ENCODE assay signal across 23 cellular contexts in genomic region chr12:108289342-108290131, GRCh38. TPM values are rescaled to one million over a fixed set of nuclear protein-coding genes. Genes with fewer than 3 reads are reported as not detected.
A peak's percentile ranks its signal among the peaks of the same experiment; 100 is the strongest.
DNase-seq lines count a peak whose midpoint lies in the region; ATAC-seq, FAIRE-seq and TF ChIP-seq lines count a peak whose summit lies in the region.
"Had no signal": no experiment of that assay in that cellular context is flagged by ENCODE, and none has a peak within 500 bp of the region (broad histone marks: within the 10 kb centered on the region; RNA-seq: fewer than 3 reads in every experiment).

No MANE protein-coding gene starts in this region.

- H3K9ac ChIP-seq in GM12878 (ENCODE audit: control insufficient read depth, insufficient read depth, low read length): no peak overlapping the region
- H3K9ac ChIP-seq: neural progenitor cell had no signal

- SMC1A ChIA-PET in GM12878 (lab: Charles Lee; ENCODE audit: uncharacterized antibody, unreplicated experiment): interaction anchor here (1.1 kb wide), 1 partner anchor 44 kb away, joined by 3 read pairs; no protein-coding TSS in a partner anchor

- H3K79me2 ChIP-seq in GM12878 (ENCODE audit: control insufficient read depth, insufficient read depth, low read length): no peaks in the 10 kb centered on the region

- H3K27ac ChIP-seq in GM12878 (ENCODE audit: control insufficient read depth, insufficient read depth) (no peak overlapping the region), gastroesophageal sphincter (peak overlapping the region in 3 of 4 donors; percentile 44 to 72 (median 64)), tibial artery (peak overlapping the region; percentile 1 to 32), spleen (no peak overlapping the region)
- H3K27ac ChIP-seq: cardiac muscle cell, neural progenitor cell, prostate gland had no signal

- RAD21 ChIA-PET in GM12878 (lab: Charles Lee; ENCODE audit: unreplicated experiment): interaction anchor here (0.9 kb wide), 1 partner anchor 47 kb away, joined by 3 read pairs; no protein-coding TSS in a partner anchor

- DNase-seq in GM12878 (ENCODE audit: low read depth, low spot score) (no peak), medulla oblongata (ENCODE audit: extremely low spot score) (peak; percentile 63), tibial artery (peak; percentile 84 to 86), middle frontal gyrus (ENCODE audit: extremely low spot score, low spot score) (no peak), spleen (no peak), GM10248 (ENCODE audit: extremely low spot score) (no peak), cortex of kidney (lab: John Stamatoyannopoulos, UW) (no peak)
- DNase-seq: activated CD4-positive, alpha-beta T cell treated with anti-CD3 and anti-CD28 coated beads for 36 hours; DND-41; Kasumi-1; NCI-H1105 treated with DMSO at 0.1 percent for 48 hours; NCI-H510A treated with DMSO at 0.1 percent for 48 hours; RPMI8226; SW 1271 had no signal

- ATAC-seq in GM12878 (no peak), gastroesophageal sphincter (peak; percentile 91)
- ATAC-seq: activated CD4-positive, alpha-beta T cell treated with anti-CD3 and anti-CD28 coated beads for 36 hours; esophagus mucosa; GM23338 had no signal

- no peak for TF ChIP-seq RAD21 in GM12878 (IDR thresholded peaks at IDR 0.05; ENCODE audit: insufficient read depth, low read depth, low read length)

- H3K4me3 ChIP-seq in GM12878: no peak overlapping the region
- H3K4me3 ChIP-seq in gastroesophageal sphincter: no peak overlapping the region
- no peak overlapping the region for H3K4me3 ChIP-seq in tibial artery
- H3K4me3 ChIP-seq in spleen: no peak overlapping the region
- H3K4me3 ChIP-seq: cardiac muscle cell, GM23338, neural progenitor cell, prostate gland had no signal

- H2AFZ ChIP-seq in GM12878 (ENCODE audit: control insufficient read depth, low read depth, low read length): no peak overlapping the region
- H2AFZ ChIP-seq: GM23338, neural progenitor cell had no signal

- POLR2A ChIA-PET in GM12878 (lab: Charles Lee): no interaction called here
- POLR2A ChIA-PET in GM10248 (lab: Yijun Ruan, JAX): no interaction called here

- no peak for TF ChIP-seq POLR2A in GM12878 (IDR thresholded peaks at IDR 0.05; ENCODE audit: low read depth, low read length)
- no peak for TF ChIP-seq POLR2A in gastroesophageal sphincter (IDR thresholded peaks at IDR 0.05)
- no peak for TF ChIP-seq POLR2A in spleen (IDR thresholded peaks at IDR 0.05)

- BruUV-seq in GM12878 (replicated peaks; lab: Mats Ljungman, UMichigan): no TSS peak

- H3K27me3 ChIP-seq in GM12878 (replicated peaks in 1 of 2; ENCODE audit: control insufficient read depth in 2 of 2, insufficient read depth in 2 of 2, low read length in 1 of 2): no peaks in the 10 kb centered on the region
- peaks cover 24% of the 10 kb centered on the region for H3K27me3 ChIP-seq in gastroesophageal sphincter
- H3K27me3 ChIP-seq in tibial artery: no peaks in the 10 kb centered on the region
- H3K27me3 ChIP-seq in spleen (replicated peaks in 1 of 7): peaks cover 0 to 60% (median 0%) of the 10 kb centered on the region in 7 donors
- H3K27me3 ChIP-seq: cardiac muscle cell, neural progenitor cell had no signal

- TF ChIP-seq EP300 in GM12878 (IDR thresholded peaks at IDR 0.05; ENCODE audit: borderline replicate concordance in 1 of 2, control insufficient read depth in 1 of 2, low read depth in 2 of 2, low read length in 2 of 2) (no peak), gastroesophageal sphincter (IDR thresholded peaks at IDR 0.05) (no peak)

- H3K4me1 ChIP-seq in GM12878 (ENCODE audit: control insufficient read depth, insufficient read depth, low read length) (peaks cover 20% of the 10 kb centered on the region), gastroesophageal sphincter (peaks cover 0 to 23% (median 0%) of the 10 kb centered on the region in 3 donors), tibial artery (peaks cover 0 to 6% (median 3%) of the 10 kb centered on the region in 4 donors), spleen (no peaks in the 10 kb centered on the region)
- H3K4me1 ChIP-seq: neural progenitor cell, prostate gland had no signal

- intact Hi-C loops in GM12878 (cut with micrococcal nuclease; ENCODE audit: unreplicated experiment): no loop called here
- intact Hi-C loops in tibial artery (cut with DNase I; ENCODE audit: low total_unique reads): no loop called here
- intact Hi-C loops in spleen (cut with DNase I; ENCODE audit: low total_unique reads): no loop called here

- CTCF ChIA-PET in GM12878 (lab: Yijun Ruan, JAX): interaction anchor here (1.2 kb wide), 1 partner anchor 206 kb away, joined by 4 read pairs; no protein-coding TSS in a partner anchor
- CTCF ChIA-PET in GM10248 (lab: Yijun Ruan, JAX): interaction anchor here (0.9 to 2.6 kb wide), 4 partner anchors 20 to 54 kb away, joined by 3 to 5 read pairs (median 3); no protein-coding TSS in a partner anchor

- peak overlapping the region; percentile 9; the same call in 1 of the 2 replicates for H3K4me2 ChIP-seq in GM12878 (ENCODE audit: control insufficient read depth, insufficient read depth)
- H3K4me2 ChIP-seq: GM23338, neural progenitor cell had no signal

- H3K9me3 ChIP-seq in GM12878 (replicated peaks; ENCODE audit: control insufficient read depth, insufficient read depth, low read length) (no peaks in the 10 kb centered on the region), gastroesophageal sphincter (no peaks in the 10 kb centered on the region), tibial artery (no peaks in the 10 kb centered on the region), spleen (no peaks in the 10 kb centered on the region)
- H3K9me3 ChIP-seq: prostate gland had no signal

- in situ Hi-C loops in GM12878 (cut with MboI): no loop called here

- WGBS in GM12878 (ENCODE audit: insufficient coverage, insufficient replicate concordance, low lambda C conversion rate, missing lambda C conversion rate): 23% methylated on average over 11 of the region's 11 CpGs
- WGBS in gastroesophageal sphincter (ENCODE audit: low coverage in 1 of 2), 2 donors: 35 to 62% methylated on average over 5 to 10 of the region's 11 CpGs
- WGBS in spleen, 5 donors: 61 to 82% (median 74%) methylated on average over 11 of the region's 11 CpGs

- TF ChIP-seq CTCF in GM12878 (IDR thresholded peaks at IDR 0.05 in 2 of 3, conservative IDR thresholded peaks at IDR 0.05 in 1 of 3; ENCODE audit: control insufficient read depth in 2 of 3, extremely low read depth in 1 of 3, insufficient read depth in 1 of 3, low read depth in 3 of 3, low read length in 3 of 3): no peak
- TF ChIP-seq CTCF in gastroesophageal sphincter (IDR thresholded peaks at IDR 0.05): no peak
- TF ChIP-seq CTCF in tibial artery (IDR thresholded peaks at IDR 0.05): no peak
- TF ChIP-seq CTCF in spleen (IDR thresholded peaks at IDR 0.05 in 8 of 11, conservative IDR thresholded peaks at IDR 0.05 in 3 of 11): no peak
- TF ChIP-seq CTCF in GM10248 (IDR thresholded peaks at IDR 0.05; ENCODE audit: control extremely low read depth, extremely low read depth, low read depth, missing control alignments): no peak

- FAIRE-seq in GM12878 (lab: Jason Lieb, UNC): no peak
- FAIRE-seq: GM18507, HTR-8/SVneo, islet of Langerhans had no signal

- H3K36me3 ChIP-seq in GM12878 (ENCODE audit: control insufficient read depth in 2 of 2, insufficient read depth in 2 of 2, low read length in 1 of 2): peaks cover 3 to 13% of the 10 kb centered on the region in 2 experiments; a peak in 3 of 4 replicates
- peaks cover 0 to 8% of the 10 kb centered on the region in 2 donors for H3K36me3 ChIP-seq in gastroesophageal sphincter
- peaks cover 14 to 28% (median 26%) of the 10 kb centered on the region in 3 donors for H3K36me3 ChIP-seq in tibial artery
- peaks cover 0 to 33% (median 0%) of the 10 kb centered on the region in 6 donors for H3K36me3 ChIP-seq in spleen
- H3K36me3 ChIP-seq: cardiac muscle cell, neural progenitor cell, prostate gland had no signal

- H4K20me1 ChIP-seq in GM12878 (ENCODE audit: control insufficient read depth, insufficient read depth): no peaks in the 10 kb centered on the region

TF ChIP-seq in GM12878, 131 proteins besides CTCF, POLR2A, EP300 and RAD21 (continues in another document):
- no peak for TF ChIP-seq KDM1A (IDR thresholded peaks at IDR 0.05; ENCODE audit: borderline replicate concordance)
- no peak for TF ChIP-seq RUNX3 (IDR thresholded peaks at IDR 0.05; ENCODE audit: low read length)
- TF ChIP-seq MTA2 (IDR thresholded peaks at IDR 0.05; ENCODE audit: low read depth): no peak
- no peak for TF ChIP-seq NR2C1 (IDR thresholded peaks at IDR 0.05)
- no peak for TF ChIP-seq RCOR1 (conservative IDR thresholded peaks at IDR 0.05; ENCODE audit: low read depth, low read length)
- TF ChIP-seq BCL11A (IDR thresholded peaks at IDR 0.05; ENCODE audit: low read depth, low read length): no peak

RNA-seq across cellular contexts. Expression of gene CMKLR1, which starts 49.6 kb away (rescaled TPM):
- 23.1 and 24.6 TPM in 2 replicates for total RNA-seq in GM12878 (2013; cell fraction: nucleolus; rRNA removed)
- total RNA-seq in GM12878 (2014; rRNA removed) (27.8 and 30.1 TPM in 2 replicates), GM12878 (2014; rRNA removed; fragmentation: Illumina TruSeq; extraction: Trizol) (26.2 and 28.0 TPM in 2 replicates), GM12878 (2021) (52.3 and 53.2 TPM in 2 replicates), gastroesophageal sphincter (10 to 100 TPM in 3 of 4 donors, 1 to 10 TPM in 1; 9.7 to 25.4 (median 13.0) TPM), spleen (100 to 1,000 TPM in 2 of 7 donors, 10 to 100 TPM in 5; 53.0 to 118 (median 84.4) TPM)
- 23.8 TPM for polyA plus RNA-seq in GM12878 (2011; ENCODE audit: low read depth)
- polyA plus RNA-seq in GM12878 (2011; rRNA removed) (31.8 and 41.5 TPM in 2 replicates), GM12878 (2014; fragmentation: Illumina TruSeq; extraction: Trizol) (43.6 and 61.3 TPM in 2 replicates), GM12878 (2014; fragmentation: Nextera tagmentation; extraction: Ambion mirVana) (10 to 100 TPM; 13.8 to 17.4 TPM), GM12878 (2014; rRNA removed) (19.3 and 21.3 TPM in 2 replicates), GM12878 (2016; fragmentation: Nextera tagmentation; extraction: Ambion mirVana) (10 to 100 TPM; 25.1 to 26.2 TPM), spleen (10 to 100 TPM in 1 of 3 donors, 1 to 10 TPM in 2; 6.3 to 12.1 (median 9.0) TPM)
- polyA plus RNA-seq in GM12878 (2011; cell fraction: cytosol; rRNA removed): 28.7 and 39.8 TPM in 2 replicates
- polyA plus RNA-seq in GM12878 (2011; cell fraction: nucleus; rRNA removed): 21.0 and 27.4 TPM in 2 replicates
- 12.8 and 13.5 TPM in 2 replicates for polyA plus RNA-seq in GM12878 (2012)
- 89.3 and 134 TPM in 2 replicates for polyA minus RNA-seq in GM12878 (2011; rRNA and poly(A)+ RNA removed)
- 9.1 and 9.9 TPM in 2 replicates for polyA minus RNA-seq in GM12878 (2011; cell fraction: cytosol; rRNA and poly(A)+ RNA removed)
- 7.6 and 11.5 TPM in 2 replicates for polyA minus RNA-seq in GM12878 (2011; cell fraction: nucleus; rRNA and poly(A)+ RNA removed)
- total RNA-seq: activated CD4-positive, alpha-beta T cell treated with anti-CD3 and anti-CD28 coated beads for 36 hours; cardiac muscle cell had no signal

Comparison
In these comparisons a context has a peak if more than half of its experiments do, and no peak if none do; other contexts are left out.
1. DNase-seq: peak in medulla oblongata (single experiment) and tibial artery (2 of 2); none in GM12878 (single experiment), middle frontal gyrus (single experiment), spleen (single experiment), GM10248 (single experiment) and cortex of kidney (single experiment).
2. H3K27ac ChIP-seq: peak in gastroesophageal sphincter (3 of 4) and tibial artery (2 of 2); none in GM12878 (single experiment) and spleen (0 of 8).